In genomic region chr20:29296256-29297230, GRCh38 we compare ENCODE assay signal across 17 cellular contexts.
A peak's percentile ranks its signal among the peaks of the same experiment; 100 is the strongest.
DNase-seq lines count a peak whose midpoint lies in the region; ATAC-seq and TF ChIP-seq lines count a peak whose summit lies in the region.
"Had no signal": no experiment of that assay in that cellular context is flagged by ENCODE, and none has a peak within 500 bp of the region (broad histone marks: within the 10 kb centered on the region; RNA-seq: fewer than 3 reads in every experiment).

No MANE protein-coding gene starts in this region.

- H3K4me3 ChIP-seq in HUES64 (ENCODE audit: low read length) = 0 out of 2 replicates have a peak overlapping the region, but pooled peaks have one; percentile 4
- H3K4me3 ChIP-seq in upper lobe of right lung = no peak overlapping the region
- H3K4me3 ChIP-seq: BLaER1 had no signal

- DNase-seq in Right ventricle myocardium inferior (ENCODE audit: missing footprints) (peak; percentile 39), left cardiac atrium (no peak), glutamatergic neuron (no peak), upper lobe of right lung (no peak), NAMALWA (ENCODE audit: low spot score) (no peak)
- DNase-seq: 8988T; AML-193; CD8-positive, alpha-beta memory T cell; DMS53; GF-D8; GOT3; H9 had no signal

- no peaks in the 10 kb centered on the region for H3K4me1 Mint-ChIP-seq in glutamatergic neuron (ENCODE audit: low read depth, unreplicated experiment)
- H3K4me1 Mint-ChIP-seq: CD8-positive, alpha-beta memory T cell; H9 had no signal

- TF ChIP-seq CTCF in glutamatergic neuron (IDR thresholded peaks at IDR 0.05; ENCODE audit: partially characterized antibody, unreplicated experiment) (no peak), upper lobe of right lung (IDR thresholded peaks at IDR 0.05) (no peak)

- peaks cover 26% of the 10 kb centered on the region for H3K9me3 Mint-ChIP-seq in glutamatergic neuron (ENCODE audit: unreplicated experiment)

- H3K27me3 Mint-ChIP-seq in glutamatergic neuron (ENCODE audit: unreplicated experiment) = peaks cover 13% of the 10 kb centered on the region
- H3K27me3 Mint-ChIP-seq: CD8-positive, alpha-beta memory T cell had no signal

- H3K9ac ChIP-seq in HUES64 (ENCODE audit: low read depth, low read length) = no peak overlapping the region
- H3K9ac ChIP-seq: BLaER1 had no signal

- WGBS in HUES64 = 87% methylated on average over 56 of the region's 58 CpGs

- H3K4me1 ChIP-seq in HUES64 (ENCODE audit: insufficient read depth, low read length) = no peaks in the 10 kb centered on the region
- H3K4me1 ChIP-seq in upper lobe of right lung = no peaks in the 10 kb centered on the region
- H3K4me1 ChIP-seq: BLaER1 had no signal

- ATAC-seq in Right ventricle myocardium inferior = no peak
- no peak for ATAC-seq in left cardiac atrium
- peak; percentile 27 for ATAC-seq in upper lobe of right lung
- ATAC-seq in HG03159 (IDR thresholded peaks at IDR 0.05; ENCODE audit: unreplicated experiment) = no peak
- no peak for ATAC-seq in HG03196 (IDR thresholded peaks at IDR 0.05; ENCODE audit: unreplicated experiment)
- ATAC-seq: HepG2 had no signal

- H3K4me3 Mint-ChIP-seq in glutamatergic neuron (ENCODE audit: unreplicated experiment) = no peak overlapping the region
- H3K4me3 Mint-ChIP-seq: CD8-positive, alpha-beta memory T cell; H9 had no signal

- H3K36me3 ChIP-seq in HUES64 (ENCODE audit: insufficient read depth, low read length) (no peaks in the 10 kb centered on the region), upper lobe of right lung (no peaks in the 10 kb centered on the region)
- H3K36me3 ChIP-seq: BLaER1 had no signal

- peaks cover 24% of the 10 kb centered on the region for H3K36me3 Mint-ChIP-seq in glutamatergic neuron (ENCODE audit: unreplicated experiment)

- intact Hi-C loops in Right ventricle myocardium inferior (cut with DNase I) = no loop called here
- intact Hi-C loops in left cardiac atrium (cut with DNase I) = no loop called here
- intact Hi-C loops in upper lobe of right lung (cut with DNase I) = no loop called here

- H3K27ac ChIP-seq in HUES64 (ENCODE audit: low read depth, low read length) = no peak overlapping the region
- no peak overlapping the region for H3K27ac ChIP-seq in upper lobe of right lung
- H3K27ac ChIP-seq: BLaER1 had no signal

- peak overlapping the region; percentile 28 for H3K27ac Mint-ChIP-seq in glutamatergic neuron (ENCODE audit: unreplicated experiment)
- H3K27ac Mint-ChIP-seq: CD8-positive, alpha-beta memory T cell; H9 had no signal

- H3K27me3 ChIP-seq in HUES64 (ENCODE audit: insufficient read depth, low read length) = no peaks in the 10 kb centered on the region
- no peaks in the 10 kb centered on the region for H3K27me3 ChIP-seq in upper lobe of right lung
- H3K27me3 ChIP-seq: BLaER1 had no signal

- H3K9me3 ChIP-seq in HUES64 (ENCODE audit: insufficient read depth, low read depth, low read length) (peaks cover 35% of the 10 kb centered on the region), upper lobe of right lung (no peaks in the 10 kb centered on the region)
